In genomic region chr4:91116861-91117260, GRCh38 we compare ENCODE assay signal across 13 cellular contexts.
DNase-seq lines count a peak whose midpoint lies in the region; ATAC-seq and TF ChIP-seq lines count a peak whose summit lies in the region.
"Had no signal": no experiment of that assay in that cellular context is flagged by ENCODE, and none has a peak within 500 bp of the region (broad histone marks: within the 10 kb centered on the region; RNA-seq: fewer than 3 reads in every experiment).

No MANE protein-coding gene starts in this region.

- H3K4me3 ChIP-seq in DND-41 (ENCODE audit: low read depth in 1 of 2, low read length in 2 of 2), result no peak overlapping the region
- no peak overlapping the region for H3K4me3 ChIP-seq in H7 (ENCODE audit: insufficient read depth, low read depth, low read length)
- no peak overlapping the region for H3K4me3 ChIP-seq in PC-3 (ENCODE audit: low read length)
- H3K4me3 ChIP-seq: K562 had no signal

- H3K4me1 ChIP-seq in DND-41 (ENCODE audit: insufficient read depth, low read length) (no peaks in the 10 kb centered on the region), PC-3 (ENCODE audit: insufficient read depth, low read length) (no peaks in the 10 kb centered on the region)

- H3K27me3 ChIP-seq in DND-41 (ENCODE audit: insufficient read depth, low read length, poor library complexity) (no peaks in the 10 kb centered on the region), H7 (ENCODE audit: control insufficient read depth, insufficient read depth, low read length) (no peaks in the 10 kb centered on the region), PC-3 (ENCODE audit: low read length) (no peaks in the 10 kb centered on the region)

- H3F3A ChIP-seq in PC-3 (ENCODE audit: low read length, unreplicated experiment), result no peaks in the 10 kb centered on the region

- no peaks in the 10 kb centered on the region for H3K4me1 Mint-ChIP-seq in glutamatergic neuron (ENCODE audit: low read depth, unreplicated experiment)
- H3K4me1 Mint-ChIP-seq: activated T-helper 17 cell treated with anti-CD3 and anti-CD28 coated beads, Interleukin-2, amount 50 U/mL, for 72 hours; naive B cell had no signal

- H3K9me2 ChIP-seq in PC-3 (replicated peaks; ENCODE audit: low read length), result no peaks in the 10 kb centered on the region

- H3K36me3 ChIP-seq in DND-41 (ENCODE audit: insufficient read depth, low read length) (no peaks in the 10 kb centered on the region), H7 (replicated peaks; ENCODE audit: control insufficient read depth, insufficient read depth, low read length) (no peaks in the 10 kb centered on the region), PC-3 (ENCODE audit: low read depth, low read length) (no peaks in the 10 kb centered on the region)

- H3K9me3 ChIP-seq in DND-41 (ENCODE audit: insufficient read depth, low read length, severe bottlenecking) (no peaks in the 10 kb centered on the region), PC-3 (ENCODE audit: low read length) (no peaks in the 10 kb centered on the region)

- no peak overlapping the region for H3K27ac ChIP-seq in DND-41 (ENCODE audit: low read length)
- no peak overlapping the region for H3K27ac ChIP-seq in PC-3 (ENCODE audit: low read length)

- no peak overlapping the region for H3K4me3 Mint-ChIP-seq in glutamatergic neuron (ENCODE audit: unreplicated experiment)
- H3K4me3 Mint-ChIP-seq: activated T-helper 17 cell treated with anti-CD3 and anti-CD28 coated beads, Interleukin-2, amount 50 U/mL, for 72 hours; naive B cell; T-helper 1 cell treated with Interleukin-12 subunit alpha and Interleukin-12 subunit beta and Interleukin-4 antibody, amounts not matched to agents 30 μg/mL and 1 μg/mL, for 36 hours had no signal

- H3K4me2 ChIP-seq in DND-41 (ENCODE audit: insufficient read depth, low read length) (no peak overlapping the region), PC-3 (ENCODE audit: low read length) (no peak overlapping the region)

- POLR2A ChIA-PET in PC-3 (lab: Charles Lee; ENCODE audit: unreplicated experiment), result no interaction called here

- H3K27ac Mint-ChIP-seq in glutamatergic neuron (ENCODE audit: unreplicated experiment), result no peak overlapping the region
- H3K27ac Mint-ChIP-seq: activated T-helper 17 cell treated with anti-CD3 and anti-CD28 coated beads, Interleukin-2, amount 50 U/mL, for 72 hours; naive B cell; T-helper 1 cell treated with Interleukin-12 subunit alpha and Interleukin-12 subunit beta and Interleukin-4 antibody, amounts not matched to agents 30 μg/mL and 1 μg/mL, for 36 hours had no signal

- ATAC-seq in DND-41 (ENCODE audit: insufficient read depth, low read depth) (no peak), PC-3 (no peak), left colon (no peak), GM21360 (IDR thresholded peaks at IDR 0.05; ENCODE audit: unreplicated experiment) (no peak)
- ATAC-seq: activated T-helper 17 cell treated with anti-CD3 and anti-CD28 coated beads, Interleukin-2, amount 50 U/mL, for 72 hours; esophagus mucosa; K562 had no signal

- H3K36me3 Mint-ChIP-seq in glutamatergic neuron (ENCODE audit: unreplicated experiment), result no peaks in the 10 kb centered on the region
- H3K36me3 Mint-ChIP-seq: naive B cell had no signal

- intact Hi-C loops in PC-3 (cut with micrococcal nuclease), result loop anchor here (5.0 to 10.0 kb wide), 3 partner anchors 760 to 1188 kb away; partner anchors contain the start of gene GRID2
- intact Hi-C loops in left colon (cut with DNase I, micrococcal nuclease), result no loop called here

- no TSS peak for BruUV-seq in PC-3 (replicated peaks; lab: Mats Ljungman, UMichigan)

- H2AFZ ChIP-seq in DND-41 (ENCODE audit: low read depth, low read length), result no peak overlapping the region
- H2AFZ ChIP-seq in PC-3 (ENCODE audit: low read length), result no peak overlapping the region

- no peak for DNase-seq in DND-41
- peak; percentile 10 for DNase-seq in H7
- DNase-seq in PC-3, result peak; percentile 48
- no peak for DNase-seq in glutamatergic neuron
- DNase-seq in left colon, result no peak
- no peak for DNase-seq in occipital lobe (lab: John Stamatoyannopoulos, UW)
- DNase-seq in midbrain (lab: John Stamatoyannopoulos, UW), result no peak
- DNase-seq: naive B cell had no signal

- CTCF ChIA-PET in PC-3 (lab: Charles Lee), result interaction anchor here (0.8 kb wide), 1 partner anchor 698 kb away, joined by 3 read pairs; no protein-coding TSS in a partner anchor

- TF ChIP-seq CTCF in DND-41 (IDR thresholded peaks at IDR 0.05; ENCODE audit: borderline replicate concordance, extremely low read depth, low read length, poor library complexity, severe bottlenecking) (peak; percentile 21), PC-3 (conservative IDR thresholded peaks at IDR 0.05; ENCODE audit: low read depth, low read length) (peak; percentile 62), glutamatergic neuron (IDR thresholded peaks at IDR 0.05; ENCODE audit: partially characterized antibody, unreplicated experiment) (peak; percentile 12)

- H3K27me3 Mint-ChIP-seq in glutamatergic neuron (ENCODE audit: unreplicated experiment), result no peaks in the 10 kb centered on the region
- H3K27me3 Mint-ChIP-seq: activated T-helper 17 cell treated with anti-CD3 and anti-CD28 coated beads, Interleukin-2, amount 50 U/mL, for 72 hours; naive B cell had no signal

- no peaks in the 10 kb centered on the region for H3K79me2 ChIP-seq in DND-41 (ENCODE audit: insufficient read depth, low read length)
- no peaks in the 10 kb centered on the region for H3K79me2 ChIP-seq in PC-3 (ENCODE audit: low read length)

- H3K9ac ChIP-seq in DND-41 (ENCODE audit: low read depth, low read length) (no peak overlapping the region), PC-3 (ENCODE audit: low read length) (no peak overlapping the region)

- H3K9me3 Mint-ChIP-seq in glutamatergic neuron (ENCODE audit: unreplicated experiment), result no peaks in the 10 kb centered on the region
- H3K9me3 Mint-ChIP-seq: naive B cell; T-helper 1 cell treated with Interleukin-12 subunit alpha and Interleukin-12 subunit beta and Interleukin-4 antibody, amounts not matched to agents 30 μg/mL and 1 μg/mL, for 36 hours had no signal

- H4K20me1 ChIP-seq in DND-41 (ENCODE audit: insufficient read depth, low read length), result no peaks in the 10 kb centered on the region
- no peaks in the 10 kb centered on the region for H4K20me1 ChIP-seq in PC-3 (ENCODE audit: low read length)

Comparison
In these comparisons a context has a peak if more than half of its experiments do, and no peak if none do; other contexts are left out.
1. DNase-seq: peak in H7 (single experiment) and PC-3 (single experiment); none in DND-41 (single experiment), glutamatergic neuron (single experiment), left colon (0 of 2), occipital lobe (single experiment) and midbrain (single experiment).
2. CTCF ChIP-seq: peak in every context shown above with its lines; median percentile 62 in PC-3; 21 in DND-41; 12 in glutamatergic neuron.